9 cellular contexts compared by ENCODE assay signal in the genomic region with DNA sequence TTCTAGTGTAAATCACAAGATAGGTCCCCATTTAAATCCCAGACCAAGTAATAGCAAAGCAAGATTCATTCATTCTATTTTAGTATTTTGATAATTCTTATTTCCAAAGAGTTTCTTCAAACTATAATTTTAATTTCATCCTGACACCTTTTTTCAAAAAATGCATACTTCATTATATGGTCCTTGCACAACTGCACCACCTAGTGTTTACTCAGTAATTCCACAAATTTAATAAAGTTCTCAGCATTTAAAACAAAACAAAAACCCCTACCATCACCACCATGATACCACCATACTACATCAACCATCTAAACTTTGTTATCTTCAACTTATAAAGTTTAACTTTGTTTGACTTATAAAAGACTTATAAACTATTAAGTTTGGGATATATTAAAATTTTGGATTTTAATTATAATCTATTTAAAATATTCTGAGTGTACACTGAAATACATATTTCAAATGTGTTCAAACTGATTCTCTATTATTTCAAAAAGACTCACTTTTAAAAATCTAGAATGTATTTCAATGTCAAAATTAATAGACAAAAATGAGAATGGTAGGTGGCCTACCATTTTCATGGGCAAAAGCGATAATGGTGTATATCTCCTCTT. TPM values are rescaled to one million over a fixed set of nuclear protein-coding genes. Genes with fewer than 3 reads are reported as not detected.
DNase-seq lines count a peak whose midpoint lies in the region; ATAC-seq, FAIRE-seq and TF ChIP-seq lines count a peak whose summit lies in the region.
"Had no signal": no experiment of that assay in that cellular context is flagged by ENCODE, and none has a peak within 500 bp of the region (broad histone marks: within the 10 kb centered on the region; RNA-seq: fewer than 3 reads in every experiment).

No MANE protein-coding gene starts in this region.

- no peak overlapping the region for H2AFZ ChIP-seq in keratinocyte (ENCODE audit: control insufficient read depth, low read length)

- H3K9ac ChIP-seq in keratinocyte (ENCODE audit: control insufficient read depth, extremely low read depth, insufficient read depth, low read length): no peak overlapping the region

- H3K27me3 Mint-ChIP-seq in CD4-positive, CD25-positive, alpha-beta regulatory T cell: no peaks in the 10 kb centered on the region
- no peaks in the 10 kb centered on the region for H3K27me3 Mint-ChIP-seq in activated T-helper 2 cell treated with anti-CD3 and anti-CD28 coated beads, Interferon-gamma antibody, Interleukin-2, Interleukin-4, amounts not matched to agents 10 μg/mL and 5 μg/mL and 100 μg/mL, durations not matched to agents 14 hours and 24 hours and 36 hours (ENCODE audit: low read depth)
- H3K27me3 Mint-ChIP-seq: stimulated activated naive CD8-positive, alpha-beta T cell treated with anti-CD3 and anti-CD28 coated beads, Interleukin-15, Interleukin-2, amounts not matched to agents 100 ng/mL and 50 ng/mL, for 24 hours had no signal

- DNase-seq in CD4-positive, CD25-positive, alpha-beta regulatory T cell: peak in 2 of 3 donors; percentile 11 to 14
- DNase-seq in keratinocyte (ENCODE audit: low read depth, low spot score) (no peak), head of caudate nucleus (no peak), stomach (no peak)
- no peak for DNase-seq in activated T-helper 2 cell treated with anti-CD3 and anti-CD28 coated beads, Interferon-gamma antibody, Interleukin-2, Interleukin-4, amounts not matched to agents 10 μg/mL and 5 μg/mL and 100 μg/mL, durations not matched to agents 14 hours and 24 hours and 36 hours (ENCODE audit: low spot score)

- peaks cover 0 to 3% (median 0%) of the 10 kb centered on the region in 4 donors for H3K4me1 Mint-ChIP-seq in CD4-positive, CD25-positive, alpha-beta regulatory T cell
- H3K4me1 Mint-ChIP-seq in activated T-helper 2 cell treated with anti-CD3 and anti-CD28 coated beads, Interferon-gamma antibody, Interleukin-2, Interleukin-4, amounts not matched to agents 10 μg/mL and 5 μg/mL and 100 μg/mL, durations not matched to agents 14 hours and 24 hours and 36 hours (ENCODE audit: low read depth): no peaks in the 10 kb centered on the region

- H3K36me3 Mint-ChIP-seq in CD4-positive, CD25-positive, alpha-beta regulatory T cell: peaks cover 6% of the 10 kb centered on the region
- no peaks in the 10 kb centered on the region for H3K36me3 Mint-ChIP-seq in activated T-helper 2 cell treated with anti-CD3 and anti-CD28 coated beads, Interferon-gamma antibody, Interleukin-2, Interleukin-4, amounts not matched to agents 10 μg/mL and 5 μg/mL and 100 μg/mL, durations not matched to agents 14 hours and 24 hours and 36 hours (ENCODE audit: low read depth)

- peaks cover 0 to 9% (median 0%) of the 10 kb centered on the region in 7 donors for H3K9me3 Mint-ChIP-seq in CD4-positive, CD25-positive, alpha-beta regulatory T cell
- H3K9me3 Mint-ChIP-seq in activated T-helper 2 cell treated with anti-CD3 and anti-CD28 coated beads, Interferon-gamma antibody, Interleukin-2, Interleukin-4, amounts not matched to agents 10 μg/mL and 5 μg/mL and 100 μg/mL, durations not matched to agents 14 hours and 24 hours and 36 hours: no peaks in the 10 kb centered on the region

- no peak overlapping the region for H3K4me3 Mint-ChIP-seq in CD4-positive, CD25-positive, alpha-beta regulatory T cell
- H3K4me3 Mint-ChIP-seq in activated T-helper 2 cell treated with anti-CD3 and anti-CD28 coated beads, Interferon-gamma antibody, Interleukin-2, Interleukin-4, amounts not matched to agents 10 μg/mL and 5 μg/mL and 100 μg/mL, durations not matched to agents 14 hours and 24 hours and 36 hours (ENCODE audit: low read depth): no peak overlapping the region
- H3K4me3 Mint-ChIP-seq: stimulated activated naive CD8-positive, alpha-beta T cell treated with anti-CD3 and anti-CD28 coated beads, Interleukin-15, Interleukin-2, amounts not matched to agents 100 ng/mL and 50 ng/mL, for 24 hours had no signal

- no peaks in the 10 kb centered on the region for H3K4me1 ChIP-seq in CD4-positive, CD25-positive, alpha-beta regulatory T cell (ENCODE audit: control insufficient read depth, insufficient read depth, low read length, poor library complexity, severe bottlenecking)
- H3K4me1 ChIP-seq in keratinocyte (ENCODE audit: control insufficient read depth, extremely low read depth, insufficient read depth, low read length) (peaks cover 7% of the 10 kb centered on the region), stomach (no peaks in the 10 kb centered on the region)

- no peak overlapping the region for H3K4me2 ChIP-seq in keratinocyte (ENCODE audit: control insufficient read depth, extremely low read depth, insufficient read depth, low read depth, low read length)

- no peaks in the 10 kb centered on the region for H4K20me1 ChIP-seq in keratinocyte (ENCODE audit: control insufficient read depth, extremely low read depth, insufficient read depth, low read length)

- no peaks in the 10 kb centered on the region for H3K36me3 ChIP-seq in CD4-positive, CD25-positive, alpha-beta regulatory T cell (ENCODE audit: control insufficient read depth, insufficient read depth, low read length)
- H3K36me3 ChIP-seq in keratinocyte (ENCODE audit: control insufficient read depth in 2 of 2, extremely low read depth in 1 of 2, insufficient read depth in 2 of 2, low read length in 2 of 2) (no peaks in the 10 kb centered on the region), stomach (no peaks in the 10 kb centered on the region)

- no peaks in the 10 kb centered on the region for H3K9me3 ChIP-seq in CD4-positive, CD25-positive, alpha-beta regulatory T cell (ENCODE audit: control insufficient read depth in 2 of 2, low read length in 2 of 2)
- H3K9me3 ChIP-seq in keratinocyte (ENCODE audit: control insufficient read depth, low read depth, low read length) (no peaks in the 10 kb centered on the region), stomach (no peaks in the 10 kb centered on the region)

- TF ChIP-seq POLR2A in stomach (IDR thresholded peaks at IDR 0.05): no peak

- H3K27ac ChIP-seq in CD4-positive, CD25-positive, alpha-beta regulatory T cell (ENCODE audit: insufficient read depth, low read length, poor library complexity, severe bottlenecking): no peak overlapping the region
- H3K27ac ChIP-seq in keratinocyte (ENCODE audit: control insufficient read depth, insufficient read depth, low read length) (no peak overlapping the region), stomach (no peak overlapping the region)

- H3K27me3 ChIP-seq in CD4-positive, CD25-positive, alpha-beta regulatory T cell (ENCODE audit: control insufficient read depth, insufficient read depth, low read length): no peaks in the 10 kb centered on the region
- H3K27me3 ChIP-seq in keratinocyte (ENCODE audit: control insufficient read depth, extremely low read depth, insufficient read depth, low read length): no peaks in the 10 kb centered on the region
- H3K27me3 ChIP-seq in stomach: no peaks in the 10 kb centered on the region

- ATAC-seq in CD4-positive, CD25-positive, alpha-beta regulatory T cell (ENCODE audit: low read depth in 2 of 2): no peak
- peak; percentile 47 for ATAC-seq in HG03432 (IDR thresholded peaks at IDR 0.05; ENCODE audit: unreplicated experiment)
- no peak for ATAC-seq in HG03039 (IDR thresholded peaks at IDR 0.05; ENCODE audit: unreplicated experiment)

- intact Hi-C loops in head of caudate nucleus (cut with DNase I): no loop called here
- intact Hi-C loops in stomach (cut with DNase I; ENCODE audit: low total_unique reads): no loop called here
- intact Hi-C loops in activated T-helper 2 cell treated with anti-CD3 and anti-CD28 coated beads, Interferon-gamma antibody, Interleukin-2, Interleukin-4, amounts not matched to agents 10 μg/mL and 5 μg/mL and 100 μg/mL, durations not matched to agents 14 hours and 24 hours and 36 hours (cut with micrococcal nuclease): no loop called here

- WGBS in stomach, 5 donors: 92 to 100% (median 100%) methylated on average over 1 of the region's 1 CpG

- H3K79me2 ChIP-seq in keratinocyte (ENCODE audit: control insufficient read depth, insufficient read depth, low read length): no peaks in the 10 kb centered on the region

- no peak overlapping the region for H3K4me3 ChIP-seq in CD4-positive, CD25-positive, alpha-beta regulatory T cell (ENCODE audit: low read depth, low read length)
- H3K4me3 ChIP-seq in keratinocyte (ENCODE audit: control insufficient read depth in 2 of 3, extremely low read depth in 1 of 3, insufficient read depth in 2 of 3, low read depth in 1 of 3, low read length in 3 of 3): no peak overlapping the region
- H3K4me3 ChIP-seq in stomach: no peak overlapping the region

- no peak overlapping the region for H3K27ac Mint-ChIP-seq in CD4-positive, CD25-positive, alpha-beta regulatory T cell
- H3K27ac Mint-ChIP-seq in activated T-helper 2 cell treated with anti-CD3 and anti-CD28 coated beads, Interferon-gamma antibody, Interleukin-2, Interleukin-4, amounts not matched to agents 10 μg/mL and 5 μg/mL and 100 μg/mL, durations not matched to agents 14 hours and 24 hours and 36 hours: no peak overlapping the region
- H3K27ac Mint-ChIP-seq: stimulated activated naive CD8-positive, alpha-beta T cell treated with anti-CD3 and anti-CD28 coated beads, Interleukin-15, Interleukin-2, amounts not matched to agents 100 ng/mL and 50 ng/mL, for 24 hours had no signal

- TF ChIP-seq CTCF in keratinocyte (optimal IDR thresholded peaks at IDR 0.05 in 1 of 3, IDR thresholded peaks at IDR 0.05 in 1 of 3, conservative IDR thresholded peaks at IDR 0.05 in 1 of 3; ENCODE audit: extremely low read depth in 1 of 3, insufficient read depth in 2 of 3, low read length in 3 of 3) (peak in 2 of 3 experiments; percentile 32 to 44), stomach (IDR thresholded peaks at IDR 0.05) (peak in 1 of 7 experiments; percentile 15)

- no peak for TF ChIP-seq EP300 in stomach (IDR thresholded peaks at IDR 0.05)

- dilution Hi-C loops in keratinocyte (cut with MboI; ENCODE audit: extremely low pct_ligation_motif_present, low sequenced_read_pairs): no loop called here

- no peaks in the 10 kb centered on the region for H3K9me1 ChIP-seq in keratinocyte (ENCODE audit: control insufficient read depth, extremely low read depth, insufficient read depth, low read length)

- FAIRE-seq in TTC549 (lab: Jason Lieb, UNC) (peak; percentile 95), keratinocyte (lab: Jason Lieb, UNC) (no peak)

RNA-seq across cellular contexts. Expression of a gene that starts 44.2 kb away (rescaled TPM):
- 9.4 TPM for total RNA-seq in CD4-positive, CD25-positive, alpha-beta regulatory T cell
- 1 to 10 TPM; 2.9 to 5.4 (median 3.7) TPM for polyA plus RNA-seq in CD4-positive, CD25-positive, alpha-beta regulatory T cell
- 2.4 to 2.9 TPM (median 2.7 TPM) in 3 replicates for polyA plus RNA-seq in keratinocyte
- 2.0 TPM for polyA plus RNA-seq in keratinocyte (2011; ENCODE audit: low read depth)
- 1.8 and 2.5 TPM in 2 replicates for polyA plus RNA-seq in keratinocyte (2011; cell fraction: cytosol; rRNA removed)
- polyA plus RNA-seq in keratinocyte (2011; cell fraction: nucleus; rRNA removed): 3.8 and 5.5 TPM in 2 replicates
- 1.9 TPM in 2 replicates for polyA plus RNA-seq in keratinocyte (2012; ENCODE audit: low replicate concordance)
- 2.4 to 10.8 TPM (median 7.2 TPM) in 3 replicates for polyA minus RNA-seq in keratinocyte
- 3.5 TPM for polyA minus RNA-seq in keratinocyte (2011; cell fraction: cytosol; rRNA and poly(A)+ RNA removed)
- 11.1 and 21.6 TPM in 2 replicates for polyA minus RNA-seq in keratinocyte (2011; cell fraction: nucleus; rRNA and poly(A)+ RNA removed)
- total RNA-seq in stomach: 10 to 100 TPM in 4 of 5 donors, 1 to 10 TPM in 1; 4.1 to 38.8 (median 14.9) TPM
- polyA plus RNA-seq in stomach: 1 to 10 TPM; 1.9 to 4.2 (median 2.4) TPM
- 5.5 and 6.1 TPM in 2 replicates for total RNA-seq in activated T-helper 2 cell treated with anti-CD3 and anti-CD28 coated beads, Interferon-gamma antibody, Interleukin-2, Interleukin-4, amounts not matched to agents 10 μg/mL and 5 μg/mL and 100 μg/mL, durations not matched to agents 14 hours and 24 hours and 36 hours

RNA-seq across cellular contexts. Expression of a gene that starts 44.6 kb away (rescaled TPM):
- total RNA-seq in CD4-positive, CD25-positive, alpha-beta regulatory T cell: 102 TPM
- polyA plus RNA-seq in CD4-positive, CD25-positive, alpha-beta regulatory T cell: 100 to 1,000 TPM; 298 to 378 (median 334) TPM
- polyA plus RNA-seq in keratinocyte (233 to 320 TPM (median 254 TPM) in 3 replicates), stomach (100 to 1,000 TPM; 199 to 326 (median 249) TPM)
- 55.7 TPM for polyA plus RNA-seq in keratinocyte (2011; ENCODE audit: low read depth)
- polyA plus RNA-seq in keratinocyte (2011; cell fraction: cytosol; rRNA removed): 180 and 295 TPM in 2 replicates
- polyA plus RNA-seq in keratinocyte (2011; cell fraction: nucleus; rRNA removed): 202 and 234 TPM in 2 replicates
- polyA plus RNA-seq in keratinocyte (2012; ENCODE audit: low replicate concordance): 105 and 135 TPM in 2 replicates
- 65.8 to 120 TPM (median 89.8 TPM) in 3 replicates for polyA minus RNA-seq in keratinocyte
- 70.8 TPM for polyA minus RNA-seq in keratinocyte (2011; cell fraction: cytosol; rRNA and poly(A)+ RNA removed)
- polyA minus RNA-seq in keratinocyte (2011; cell fraction: nucleus; rRNA and poly(A)+ RNA removed): 35.0 and 55.6 TPM in 2 replicates
- 100 to 1,000 TPM in 3 of 5 donors, 10 to 100 TPM in 2; 34.2 to 246 (median 199) TPM for total RNA-seq in stomach
- total RNA-seq in activated T-helper 2 cell treated with anti-CD3 and anti-CD28 coated beads, Interferon-gamma antibody, Interleukin-2, Interleukin-4, amounts not matched to agents 10 μg/mL and 5 μg/mL and 100 μg/mL, durations not matched to agents 14 hours and 24 hours and 36 hours: 212 and 226 TPM in 2 replicates

Comparison
In these comparisons a context has a peak if more than half of its experiments do, and no peak if none do; other contexts are left out.
1. DNase-seq: peak in CD4-positive, CD25-positive, alpha-beta regulatory T cell (2 of 3); none in keratinocyte (single experiment), head of caudate nucleus (0 of 42), stomach (single experiment) and activated T-helper 2 cell treated with anti-CD3 and anti-CD28 coated beads, Interferon-gamma antibody, Interleukin-2, Interleukin-4, amounts not matched to agents 10 μg/mL and 5 μg/mL and 100 μg/mL, durations not matched to agents 14 hours and 24 hours and 36 hours (single experiment).